9 cellular contexts compared by ENCODE assay signal in genomic region chr20:33675127-33675954, GRCh38. TPM values are rescaled to one million over a fixed set of nuclear protein-coding genes. Genes with fewer than 3 reads are reported as not detected.
DNase-seq lines count a peak whose midpoint lies in the region; ATAC-seq, FAIRE-seq and TF ChIP-seq lines count a peak whose summit lies in the region.
"Had no signal": no experiment of that assay in that cellular context is flagged by ENCODE, and none has a peak within 500 bp of the region (broad histone marks: within the 10 kb centered on the region; RNA-seq: fewer than 3 reads in every experiment).

No MANE protein-coding gene starts in this region.

- H3K9me3 Mint-ChIP-seq in activated T-cell treated with anti-CD3 and anti-CD28 coated beads, Interleukin-2, amount 50 U/mL, for 72 hours, result no peaks in the 10 kb centered on the region

- no peak overlapping the region for H2BK120ac ChIP-seq in mesenchymal stem cell (ENCODE audit: low read depth, low read length)

- H2BK15ac ChIP-seq in mesenchymal stem cell (ENCODE audit: low read depth, poor library complexity, severe bottlenecking), result no peak overlapping the region

- H3K9me1 ChIP-seq in K562 (ENCODE audit: control insufficient read depth, insufficient read depth, low read length), result peaks cover 5% of the 10 kb centered on the region

- peaks cover 13% of the 10 kb centered on the region for H3K79me1 ChIP-seq in mesenchymal stem cell (replicated peaks; ENCODE audit: low read length, poor library complexity, severe bottlenecking)

- H4K91ac ChIP-seq in mesenchymal stem cell (ENCODE audit: low read length), result peak overlapping the region; percentile 76

- intact Hi-C loops in K562 (cut with micrococcal nuclease) (no loop called here), upper lobe of right lung (cut with DNase I) (no loop called here)

- POLR2A ChIA-PET in K562 (lab: Yijun Ruan, JAX), result interaction anchor here (0.6 to 2.5 kb wide), 4 partner anchors 9 to 21 kb away, joined by 3 to 15 read pairs (median 5); partner anchors contain the start of gene ACTL10

- peak; percentile 86 for FAIRE-seq in K562 (lab: Jason Lieb, UNC)

- WGBS in K562 (ENCODE audit: insufficient coverage, low coverage, missing lambda C conversion rate), result 60% methylated on average over 16 of the region's 16 CpGs
- WGBS in mesenchymal stem cell, result 42% methylated on average over 11 of the region's 16 CpGs

- peaks cover 8% of the 10 kb centered on the region; the same call in 1 of the 2 replicates for H4K20me1 ChIP-seq in K562 (replicated peaks; ENCODE audit: control insufficient read depth, insufficient read depth, low read length)

- H3K36me3 ChIP-seq in K562 (ENCODE audit: control insufficient read depth, insufficient read depth, low read length), result peaks cover 65% of the 10 kb centered on the region
- peaks cover 22 to 24% of the 10 kb centered on the region in 2 experiments for H3K36me3 ChIP-seq in mesenchymal stem cell (ENCODE audit: control insufficient read depth in 1 of 2, insufficient read depth in 2 of 2, low read depth in 1 of 2, low read length in 2 of 2)
- H3K36me3 ChIP-seq in upper lobe of right lung, result peaks cover 7% of the 10 kb centered on the region

- peak overlapping the region in 1 of 2 experiments; percentile 18 for H3K14ac ChIP-seq in mesenchymal stem cell (ENCODE audit: low read length in 2 of 2)

- H3K4ac ChIP-seq in mesenchymal stem cell (ENCODE audit: low read depth in 1 of 2, low read length in 2 of 2), result peak overlapping the region; percentile 36 to 71

- H3K4me2 ChIP-seq in K562 (ENCODE audit: insufficient read depth, low read length) (peak overlapping the region; percentile 76), mesenchymal stem cell (ENCODE audit: low read length, poor library complexity, severe bottlenecking) (peak overlapping the region; percentile 80)

- peaks cover 17 to 56% of the 10 kb centered on the region in 2 experiments for H3K4me1 ChIP-seq in K562 (replicated peaks in 1 of 2; ENCODE audit: control insufficient read depth in 2 of 2, insufficient read depth in 2 of 2, low read length in 2 of 2)
- peaks cover 45% of the 10 kb centered on the region for H3K4me1 ChIP-seq in mesenchymal stem cell (ENCODE audit: control insufficient read depth, insufficient read depth, low read depth, low read length)
- peaks cover 26% of the 10 kb centered on the region for H3K4me1 ChIP-seq in upper lobe of right lung

- no peak overlapping the region for H3K23ac ChIP-seq in mesenchymal stem cell (ENCODE audit: low read length in 2 of 2)

- no peak for DNase-seq in activated T-cell treated with anti-CD3 and anti-CD28 coated beads, Interleukin-2, amount 50 U/mL, for 72 hours
- no peak for DNase-seq in activated T-cell treated with anti-CD3 and anti-CD28 coated beads, Interleukin-2, amount 50 U/mL, for 48 hours
- peak in 1 of 4 experiments; percentile 6 for DNase-seq in K562 (ENCODE audit: extremely low read depth in 1 of 4, low spot score in 3 of 4)
- DNase-seq in mesenchymal stem cell, result no peak
- no peak for DNase-seq in upper lobe of right lung
- no peak for DNase-seq in NAMALWA (ENCODE audit: low spot score)
- DNase-seq in HK-2 (ENCODE audit: unreplicated experiment), result no peak

- H3K27me3 Mint-ChIP-seq in activated T-cell treated with anti-CD3 and anti-CD28 coated beads, Interleukin-2, amount 50 U/mL, for 72 hours (ENCODE audit: low read depth), result no peaks in the 10 kb centered on the region

- no peak for TF ChIP-seq POLR2A in K562 (conservative IDR thresholded peaks at IDR 0.05)

- no peak overlapping the region for H3K27ac Mint-ChIP-seq in activated T-cell treated with anti-CD3 and anti-CD28 coated beads, Interleukin-2, amount 50 U/mL, for 72 hours

- peaks cover 52% of the 10 kb centered on the region for H3K4me1 Mint-ChIP-seq in activated T-cell treated with anti-CD3 and anti-CD28 coated beads, Interleukin-2, amount 50 U/mL, for 72 hours (ENCODE audit: low read depth)

- H2BK12ac ChIP-seq in mesenchymal stem cell (ENCODE audit: low read length in 2 of 2), result no peak overlapping the region

- CTCF ChIA-PET in K562 (lab: Yijun Ruan, JAX; ENCODE audit: low intra/inter-chr PET ratio), result no interaction called here

- H3K27me3 ChIP-seq in K562 (ENCODE audit: control insufficient read depth in 2 of 2, insufficient read depth in 2 of 2, low read length in 2 of 2) (no peaks in the 10 kb centered on the region), mesenchymal stem cell (ENCODE audit: control insufficient read depth in 1 of 2, insufficient read depth in 1 of 2, low read length in 2 of 2) (no peaks in the 10 kb centered on the region), upper lobe of right lung (no peaks in the 10 kb centered on the region)

- peak overlapping the region; percentile 83 for H4K8ac ChIP-seq in mesenchymal stem cell (ENCODE audit: low read length)

- no TSS peak for BruUV-seq in K562 (replicated peaks; lab: Mats Ljungman, UMichigan)

- H3K9me3 ChIP-seq in K562 (replicated peaks; ENCODE audit: control insufficient read depth, insufficient read depth, low read depth, low read length) (no peaks in the 10 kb centered on the region), mesenchymal stem cell (ENCODE audit: control insufficient read depth, low read length) (no peaks in the 10 kb centered on the region), upper lobe of right lung (no peaks in the 10 kb centered on the region)

- no peak overlapping the region for H3K4me3 ChIP-seq in K562
- peak overlapping the region; percentile 64 to 85 for H3K4me3 ChIP-seq in mesenchymal stem cell (ENCODE audit: insufficient read depth in 1 of 2, low read depth in 1 of 2, low read length in 2 of 2)
- H3K4me3 ChIP-seq in upper lobe of right lung, result peak overlapping the region; percentile 66

- peak overlapping the region; percentile 38 to 75 for H3K18ac ChIP-seq in mesenchymal stem cell (ENCODE audit: low read depth in 1 of 2, low read length in 2 of 2)

- TF ChIP-seq EP300 in K562 (IDR thresholded peaks at IDR 0.05; ENCODE audit: low read length), result no peak

- H2AFZ ChIP-seq in K562 (ENCODE audit: low read depth, low read length) (peak overlapping the region; percentile 93), mesenchymal stem cell (ENCODE audit: low read depth, low read length) (no peak overlapping the region)

- H3K36me3 Mint-ChIP-seq in activated T-cell treated with anti-CD3 and anti-CD28 coated beads, Interleukin-2, amount 50 U/mL, for 72 hours (ENCODE audit: insufficient read depth in 2 of 2), result peaks cover 4 to 19% of the 10 kb centered on the region in 2 donors

- H2AK5ac ChIP-seq in mesenchymal stem cell (ENCODE audit: low read length, severe bottlenecking), result no peak overlapping the region

- peaks cover 34% of the 10 kb centered on the region for H3K79me2 ChIP-seq in K562 (ENCODE audit: control insufficient read depth, insufficient read depth, low read length)

- peak overlapping the region; percentile 73 to 75 for H3K4me3 Mint-ChIP-seq in activated T-cell treated with anti-CD3 and anti-CD28 coated beads, Interleukin-2, amount 50 U/mL, for 72 hours

- ATAC-seq in activated T-cell treated with anti-CD3 and anti-CD28 coated beads, Interleukin-2, amount 50 U/mL, for 72 hours (replicated peaks in 1 of 2), result no peak
- ATAC-seq in K562 (no peak), upper lobe of right lung (no peak), GM21528 (IDR thresholded peaks at IDR 0.05; ENCODE audit: low FRiP score, unreplicated experiment) (no peak)

- TF ChIP-seq CTCF in K562 (IDR thresholded peaks at IDR 0.05 in 2 of 3, conservative IDR thresholded peaks at IDR 0.05 in 1 of 3; ENCODE audit: insufficient read depth in 2 of 3, low read depth in 1 of 3, low read length in 3 of 3) (no peak), upper lobe of right lung (IDR thresholded peaks at IDR 0.05) (no peak)

- H2BK5ac ChIP-seq in mesenchymal stem cell (ENCODE audit: low read depth, low read length, poor library complexity, severe bottlenecking), result no peak overlapping the region

- in situ Hi-C loops in K562 (cut with MboI), result no loop called here

- H3K9ac ChIP-seq in K562 (ENCODE audit: insufficient read depth in 1 of 2, low read depth in 2 of 2, low read length in 2 of 2) (peak overlapping the region; percentile 61 to 99; a peak in 3 of 4 replicates), mesenchymal stem cell (ENCODE audit: low read length) (peak overlapping the region; percentile 77)

- H3K27ac ChIP-seq in K562 (ENCODE audit: extremely low read depth, low read depth, low read length) (no peak overlapping the region), mesenchymal stem cell (ENCODE audit: low read length, poor library complexity, severe bottlenecking) (peak overlapping the region; percentile 80), upper lobe of right lung (peak overlapping the region; percentile 80)

- no peak for TF ChIP-seq RAD21 in K562 (CRISPR knock-in tag; conservative IDR thresholded peaks at IDR 0.05 in 1 of 2, IDR thresholded peaks at IDR 0.05 in 1 of 2)

RNA-seq across cellular contexts. Expression of gene NECAB3, which starts 1.1 kb away (rescaled TPM):
- total RNA-seq in activated T-cell treated with anti-CD3 and anti-CD28 coated beads, Interleukin-2, amount 50 U/mL, for 72 hours, result 10 to 100 TPM; 18.5 to 18.8 TPM
- total RNA-seq in K562 (2011; cell fraction: chromatin; rRNA removed; ENCODE audit: low replicate concordance), result 164 and 323 TPM in 2 replicates
- total RNA-seq in K562 (2011; cell fraction: nucleolus; rRNA removed), result 194 and 203 TPM in 2 replicates
- total RNA-seq in K562 (2011; cell fraction: nucleoplasm; rRNA removed), result 200 and 230 TPM in 2 replicates
- total RNA-seq in K562 (2014; rRNA removed) (52.0 and 74.0 TPM in 2 replicates), K562 (2014; rRNA removed; fragmentation: Illumina TruSeq; extraction: Trizol) (16.0 and 17.8 TPM in 2 replicates), K562 (2015; rRNA removed; fragmentation: Illumina TruSeq; extraction: Trizol) (31.5 and 36.5 TPM in 2 replicates), K562 (2021) (57.1 and 57.8 TPM in 2 replicates), upper lobe of right lung (56.2 TPM)
- polyA plus RNA-seq in K562 (2011; rRNA removed) (25.6 and 32.7 TPM in 2 replicates), K562 (2014; fragmentation: Illumina TruSeq; extraction: Trizol) (35.8 and 37.6 TPM in 2 replicates), K562 (2014; fragmentation: Nextera tagmentation; extraction: Ambion mirVana) (1 to 10 TPM in 1 of 2 experiments, under 1 TPM in 1; 0.94 to 1.9 TPM), K562 (2014; rRNA removed) (63.3 and 67.6 TPM in 2 replicates)
- 33.9 and 111 TPM in 2 replicates for polyA plus RNA-seq in K562 (2011; cell fraction: cytosol; rRNA removed)
- 181 and 337 TPM in 2 replicates for polyA plus RNA-seq in K562 (2011; cell fraction: nucleus; rRNA removed)
- polyA plus RNA-seq in K562 (2012), result 35.0 and 54.7 TPM in 2 replicates
- polyA minus RNA-seq in K562 (2011; rRNA and poly(A)+ RNA removed), result 21.3 and 27.3 TPM in 2 replicates
- 12.6 and 18.7 TPM in 2 replicates for polyA minus RNA-seq in K562 (2011; cell fraction: cytosol; rRNA and poly(A)+ RNA removed)
- polyA minus RNA-seq in K562 (2011; cell fraction: nucleus; rRNA and poly(A)+ RNA removed), result 66.9 and 76.9 TPM in 2 replicates
- 13.7 TPM for polyA plus RNA-seq in mesenchymal stem cell (2013, experiment 1 of 2)
- polyA plus RNA-seq in mesenchymal stem cell (2013, experiment 2 of 2), result 12.4 TPM

RNA-seq across cellular contexts. Expression of gene ACTL10, which starts 8.6 kb away (rescaled TPM):
- total RNA-seq in activated T-cell treated with anti-CD3 and anti-CD28 coated beads, Interleukin-2, amount 50 U/mL, for 72 hours, result 1 to 10 TPM; 1.4 to 1.8 TPM
- total RNA-seq in K562 (2011; cell fraction: chromatin; rRNA removed; ENCODE audit: low replicate concordance), result not detected in 2 replicates
- 0.33 TPM in 1 of 2 replicates, not detected in the other for total RNA-seq in K562 (2011; cell fraction: nucleolus; rRNA removed)
- total RNA-seq in K562 (2011; cell fraction: nucleoplasm; rRNA removed), result not detected in 2 replicates
- total RNA-seq in K562 (2014; rRNA removed) (0.14 TPM in 1 of 2 replicates, not detected in the other), K562 (2014; rRNA removed; fragmentation: Illumina TruSeq; extraction: Trizol) (not detected in 2 replicates), K562 (2015; rRNA removed; fragmentation: Illumina TruSeq; extraction: Trizol) (not detected in 2 replicates), K562 (2021) (0.11 TPM in 1 of 2 replicates, not detected in the other), upper lobe of right lung (1.3 TPM)
- polyA plus RNA-seq in K562 (2011; rRNA removed) (not detected in 2 replicates), K562 (2014; fragmentation: Illumina TruSeq; extraction: Trizol) (not detected in 2 replicates), K562 (2014; fragmentation: Nextera tagmentation; extraction: Ambion mirVana) (not detected), K562 (2014; rRNA removed) (0.07 and 0.13 TPM in 2 replicates)
- 0.04 TPM in 1 of 2 replicates, not detected in the other for polyA plus RNA-seq in K562 (2011; cell fraction: cytosol; rRNA removed)
- polyA plus RNA-seq in K562 (2011; cell fraction: nucleus; rRNA removed), result 0.10 TPM in 1 of 2 replicates, not detected in the other
- polyA plus RNA-seq in K562 (2012), result 0.13 and 0.29 TPM in 2 replicates
- polyA minus RNA-seq in K562 (2011; rRNA and poly(A)+ RNA removed), result not detected in 2 replicates
- not detected in 2 replicates for polyA minus RNA-seq in K562 (2011; cell fraction: cytosol; rRNA and poly(A)+ RNA removed)
- not detected in 2 replicates for polyA minus RNA-seq in K562 (2011; cell fraction: nucleus; rRNA and poly(A)+ RNA removed)
- polyA plus RNA-seq in mesenchymal stem cell (2013, experiment 1 of 2), result not detected
- polyA plus RNA-seq in mesenchymal stem cell (2013, experiment 2 of 2), result not detected
- total RNA-seq: myocyte had no signal

RNA-seq across cellular contexts. Expression of gene E2F1, which starts 10.8 kb away (rescaled TPM):
- total RNA-seq in activated T-cell treated with anti-CD3 and anti-CD28 coated beads, Interleukin-2, amount 50 U/mL, for 72 hours, result 10 to 100 TPM; 64.5 to 81.5 TPM
- 22.9 and 54.8 TPM in 2 replicates for total RNA-seq in K562 (2011; cell fraction: chromatin; rRNA removed; ENCODE audit: low replicate concordance)
- 31.2 and 33.7 TPM in 2 replicates for total RNA-seq in K562 (2011; cell fraction: nucleolus; rRNA removed)
- 28.2 and 29.0 TPM in 2 replicates for total RNA-seq in K562 (2011; cell fraction: nucleoplasm; rRNA removed)
- 17.3 and 23.4 TPM in 2 replicates for total RNA-seq in K562 (2014; rRNA removed)
- 9.0 and 10.8 TPM in 2 replicates for total RNA-seq in K562 (2014; rRNA removed; fragmentation: Illumina TruSeq; extraction: Trizol)
- 14.9 and 15.3 TPM in 2 replicates for total RNA-seq in K562 (2015; rRNA removed; fragmentation: Illumina TruSeq; extraction: Trizol)
- 24.6 and 25.3 TPM in 2 replicates for total RNA-seq in K562 (2021)
- polyA plus RNA-seq in K562 (2011; rRNA removed), result 12.7 and 19.3 TPM in 2 replicates
- 17.7 and 20.9 TPM in 2 replicates for polyA plus RNA-seq in K562 (2011; cell fraction: cytosol; rRNA removed)
- 74.3 and 91.0 TPM in 2 replicates for polyA plus RNA-seq in K562 (2011; cell fraction: nucleus; rRNA removed)
- 16.3 and 25.0 TPM in 2 replicates for polyA plus RNA-seq in K562 (2012)
- polyA plus RNA-seq in K562 (2014; fragmentation: Illumina TruSeq; extraction: Trizol), result 13.1 and 17.8 TPM in 2 replicates
- under 1 TPM; 0.14 to 0.39 TPM for polyA plus RNA-seq in K562 (2014; fragmentation: Nextera tagmentation; extraction: Ambion mirVana)
- polyA plus RNA-seq in K562 (2014; rRNA removed), result 28.9 and 30.6 TPM in 2 replicates
- polyA minus RNA-seq in K562 (2011; rRNA and poly(A)+ RNA removed), result 5.8 and 8.2 TPM in 2 replicates
- 7.7 and 8.5 TPM in 2 replicates for polyA minus RNA-seq in K562 (2011; cell fraction: cytosol; rRNA and poly(A)+ RNA removed)
- 9.3 and 10.3 TPM in 2 replicates for polyA minus RNA-seq in K562 (2011; cell fraction: nucleus; rRNA and poly(A)+ RNA removed)
- 2.2 TPM for polyA plus RNA-seq in mesenchymal stem cell (2013, experiment 1 of 2)
- polyA plus RNA-seq in mesenchymal stem cell (2013, experiment 2 of 2), result 2.1 TPM
- 2.4 TPM for total RNA-seq in upper lobe of right lung

RNA-seq across cellular contexts. Expression of gene C20orf144, which starts 13.2 kb away (rescaled TPM):
- total RNA-seq in activated T-cell treated with anti-CD3 and anti-CD28 coated beads, Interleukin-2, amount 50 U/mL, for 72 hours, result under 1 TPM; 0.17 to 0.23 TPM
- total RNA-seq in K562 (2011; cell fraction: chromatin; rRNA removed; ENCODE audit: low replicate concordance), result 0.60 TPM in 1 of 2 replicates, not detected in the other
- total RNA-seq in K562 (2011; cell fraction: nucleolus; rRNA removed), result 0.83 and 1.1 TPM in 2 replicates
- 0.66 and 1.3 TPM in 2 replicates for total RNA-seq in K562 (2011; cell fraction: nucleoplasm; rRNA removed)
- total RNA-seq in K562 (2014; rRNA removed) (0.16 TPM in 1 of 2 replicates, not detected in the other), K562 (2014; rRNA removed; fragmentation: Illumina TruSeq; extraction: Trizol) (0.11 and 0.16 TPM in 2 replicates), K562 (2015; rRNA removed; fragmentation: Illumina TruSeq; extraction: Trizol) (0.11 and 0.23 TPM in 2 replicates), K562 (2021) (0.11 and 0.16 TPM in 2 replicates), upper lobe of right lung (0.23 TPM)
- polyA plus RNA-seq in K562 (2011; rRNA removed) (0.10 and 0.11 TPM in 2 replicates), K562 (2014; fragmentation: Illumina TruSeq; extraction: Trizol) (0.12 and 0.22 TPM in 2 replicates), K562 (2014; fragmentation: Nextera tagmentation; extraction: Ambion mirVana) (under 1 TPM in 1 of 2 experiments, not detected in 1; 0.04 TPM), K562 (2014; rRNA removed) (0.16 and 0.23 TPM in 2 replicates)
- polyA plus RNA-seq in K562 (2011; cell fraction: cytosol; rRNA removed), result 0.13 and 0.16 TPM in 2 replicates
- polyA plus RNA-seq in K562 (2011; cell fraction: nucleus; rRNA removed), result 0.18 TPM in 2 replicates
- polyA plus RNA-seq in K562 (2012), result 0.23 and 0.54 TPM in 2 replicates
- polyA minus RNA-seq in K562 (2011; rRNA and poly(A)+ RNA removed), result 0.28 TPM in 1 of 2 replicates, not detected in the other
- polyA minus RNA-seq in K562 (2011; cell fraction: cytosol; rRNA and poly(A)+ RNA removed), result not detected in 2 replicates
- polyA minus RNA-seq in K562 (2011; cell fraction: nucleus; rRNA and poly(A)+ RNA removed), result 0.33 and 0.40 TPM in 2 replicates
- polyA plus RNA-seq in mesenchymal stem cell (2013, experiment 1 of 2), result 0.11 TPM
- 0.04 TPM for polyA plus RNA-seq in mesenchymal stem cell (2013, experiment 2 of 2)

RNA-seq across cellular contexts. Expression of gene PXMP4, which starts 44.8 kb away (rescaled TPM):
- total RNA-seq in activated T-cell treated with anti-CD3 and anti-CD28 coated beads, Interleukin-2, amount 50 U/mL, for 72 hours, result 10 to 100 TPM; 12.8 to 16.9 TPM
- 5.6 and 15.2 TPM in 2 replicates for total RNA-seq in K562 (2011; cell fraction: chromatin; rRNA removed; ENCODE audit: low replicate concordance)
- total RNA-seq in K562 (2011; cell fraction: nucleolus; rRNA removed), result 8.7 and 9.8 TPM in 2 replicates
- total RNA-seq in K562 (2011; cell fraction: nucleoplasm; rRNA removed), result 9.0 and 12.0 TPM in 2 replicates
- 5.6 and 9.1 TPM in 2 replicates for total RNA-seq in K562 (2014; rRNA removed)
- 3.6 and 4.8 TPM in 2 replicates for total RNA-seq in K562 (2014; rRNA removed; fragmentation: Illumina TruSeq; extraction: Trizol)
- 4.4 and 6.7 TPM in 2 replicates for total RNA-seq in K562 (2015; rRNA removed; fragmentation: Illumina TruSeq; extraction: Trizol)
- 11.4 and 12.6 TPM in 2 replicates for total RNA-seq in K562 (2021)
- 6.7 and 7.3 TPM in 2 replicates for polyA plus RNA-seq in K562 (2011; rRNA removed)
- 12.4 and 17.3 TPM in 2 replicates for polyA plus RNA-seq in K562 (2011; cell fraction: cytosol; rRNA removed)
- 10.1 and 11.6 TPM in 2 replicates for polyA plus RNA-seq in K562 (2011; cell fraction: nucleus; rRNA removed)
- 9.3 and 12.6 TPM in 2 replicates for polyA plus RNA-seq in K562 (2012)
- 9.8 and 10.4 TPM in 2 replicates for polyA plus RNA-seq in K562 (2014; fragmentation: Illumina TruSeq; extraction: Trizol)
- 10 to 100 TPM; 24.4 to 29.1 TPM for polyA plus RNA-seq in K562 (2014; fragmentation: Nextera tagmentation; extraction: Ambion mirVana)
- polyA plus RNA-seq in K562 (2014; rRNA removed), result 5.7 and 6.8 TPM in 2 replicates
- 4.0 and 5.7 TPM in 2 replicates for polyA minus RNA-seq in K562 (2011; rRNA and poly(A)+ RNA removed)
- polyA minus RNA-seq in K562 (2011; cell fraction: cytosol; rRNA and poly(A)+ RNA removed), result 6.6 and 7.5 TPM in 2 replicates
- polyA minus RNA-seq in K562 (2011; cell fraction: nucleus; rRNA and poly(A)+ RNA removed), result 3.0 TPM in 2 replicates
- polyA plus RNA-seq in mesenchymal stem cell (2013, experiment 1 of 2), result 3.2 TPM
- polyA plus RNA-seq in mesenchymal stem cell (2013, experiment 2 of 2), result 2.7 TPM
- total RNA-seq in upper lobe of right lung, result 35.6 TPM
